5 cellular contexts compared by ENCODE assay signal in genomic region chr19:6024756-6025155, GRCh38. TPM values are rescaled to one million over a fixed set of nuclear protein-coding genes. Genes with fewer than 3 reads are reported as not detected.
A peak's percentile ranks its signal among the peaks of the same experiment; 100 is the strongest.
DNase-seq lines count a peak whose midpoint lies in the region; ATAC-seq, FAIRE-seq and TF ChIP-seq lines count a peak whose summit lies in the region.
"Not testable (repeated sequence)": the region's sequence is repeated elsewhere in the genome, so short reads cannot be mapped to it uniquely, and the experiment has no call there.

No MANE protein-coding gene starts in this region.

- in situ Hi-C loops in K562 (cut with MboI) (loop anchor here (5.0 kb wide), 1 partner anchor 222 kb away; no protein-coding TSS in a partner anchor), HepG2 (cut with HindIII; ENCODE audit: extremely low pct_ligation_motif_present, low pct_unique_long_range_greater_than_20kb) (loop anchor here (5.0 to 25.0 kb wide), 3 partner anchors 37 to 288 kb away; no protein-coding TSS in a partner anchor)

- CTCF ChIA-PET in K562 (lab: Yijun Ruan, JAX; ENCODE audit: low intra/inter-chr PET ratio); HepG2 (lab: Yijun Ruan, JAX; ENCODE audit: low intra/inter-chr PET ratio, low total read pairs): not testable (repeated sequence)

- not testable (repeated sequence) for H2AFZ ChIP-seq in K562 (ENCODE audit: low read depth, low read length); HepG2 (ENCODE audit: low read length)

- not testable (repeated sequence) for BruUV-seq in K562 (replicated peaks; lab: Mats Ljungman, UMichigan); HepG2 (replicated peaks; lab: Mats Ljungman, UMichigan)

- H3K4me1 ChIP-seq in BLaER1 (peaks cover 53% of the 10 kb centered on the region), K562 (replicated peaks in 1 of 2; ENCODE audit: control insufficient read depth in 2 of 2, insufficient read depth in 2 of 2, low read length in 2 of 2) (peaks cover 0 to 19% of the 10 kb centered on the region in 2 experiments; a peak in 2 of 5 replicates), HepG2 (ENCODE audit: insufficient read depth, low read length) (peaks cover 39% of the 10 kb centered on the region)
- H3K4me1 ChIP-seq in aorta (ENCODE audit: control insufficient read depth in 1 of 2, insufficient read depth in 2 of 2, low read length in 2 of 2): not testable (repeated sequence)

- not testable (repeated sequence) for H3K9me1 ChIP-seq in K562 (ENCODE audit: control insufficient read depth, insufficient read depth, low read length)

- TF ChIP-seq RAD21 in K562 (CRISPR knock-in tag; conservative IDR thresholded peaks at IDR 0.05 in 1 of 2, IDR thresholded peaks at IDR 0.05 in 1 of 2); HepG2 (CRISPR knock-in tag; IDR thresholded peaks at IDR 0.05): not testable (repeated sequence)

- not testable (repeated sequence) for FAIRE-seq in K562 (lab: Jason Lieb, UNC); HepG2 (lab: Jason Lieb, UNC)

- TF ChIP-seq CTCF in K562 (IDR thresholded peaks at IDR 0.05 in 2 of 3, conservative IDR thresholded peaks at IDR 0.05 in 1 of 3; ENCODE audit: insufficient read depth in 2 of 3, low read depth in 1 of 3, low read length in 3 of 3); HepG2 (CRISPR knock-in tag; IDR thresholded peaks at IDR 0.05): not testable (repeated sequence)

- not testable (repeated sequence) for TF ChIP-seq POLR2A in K562 (conservative IDR thresholded peaks at IDR 0.05); HepG2 (IDR thresholded peaks at IDR 0.05; ENCODE audit: insufficient read depth in 1 of 2, low read depth in 2 of 2, low read length in 2 of 2)

- not testable (repeated sequence) for H3K9ac ChIP-seq in BLaER1; K562 (ENCODE audit: insufficient read depth in 1 of 2, low read depth in 2 of 2, low read length in 2 of 2); HepG2 (ENCODE audit: insufficient read depth, low read depth, low read length)

- H3K9me3 ChIP-seq in BLaER1; K562 (replicated peaks; ENCODE audit: control insufficient read depth, insufficient read depth, low read depth, low read length); HepG2 (ENCODE audit: low read length); aorta (ENCODE audit: control insufficient read depth, low read length): not testable (repeated sequence)

- not testable (repeated sequence) for H3K27me3 ChIP-seq in BLaER1; K562 (ENCODE audit: control insufficient read depth in 2 of 2, insufficient read depth in 2 of 2, low read length in 2 of 2); aorta (ENCODE audit: control insufficient read depth in 1 of 2, insufficient read depth in 2 of 2, low read length in 1 of 2)
- peaks cover 2 to 21% of the 10 kb centered on the region in 2 experiments for H3K27me3 ChIP-seq in HepG2 (ENCODE audit: control insufficient read depth in 1 of 2, insufficient read depth in 2 of 2, low read length in 2 of 2)

- not testable (repeated sequence) for H3K36me3 ChIP-seq in BLaER1; K562 (ENCODE audit: control insufficient read depth, insufficient read depth, low read length); HepG2 (replicated peaks in 1 of 2; ENCODE audit: control insufficient read depth in 1 of 2, insufficient read depth in 2 of 2, low read length in 2 of 2); aorta (ENCODE audit: control insufficient read depth in 1 of 2, insufficient read depth in 2 of 2, low read length in 1 of 2)

- ATAC-seq in K562; left cardiac atrium; HepG2; aorta (ENCODE audit: low FRiP score): not testable (repeated sequence)

- H3K4me2 ChIP-seq in BLaER1: 0 out of 2 replicates have a peak overlapping the region, but pooled peaks have one; percentile 6
- not testable (repeated sequence) for H3K4me2 ChIP-seq in K562 (ENCODE audit: insufficient read depth, low read length); HepG2 (ENCODE audit: low read depth, low read length)

- TF ChIP-seq EP300 in K562 (IDR thresholded peaks at IDR 0.05; ENCODE audit: low read length); HepG2 (IDR thresholded peaks at IDR 0.05; ENCODE audit: low read depth in 2 of 2, low read length in 2 of 2); HepG2 (CRISPR knock-in tag; IDR thresholded peaks at IDR 0.05; ENCODE audit: borderline replicate concordance): not testable (repeated sequence)

- intact Hi-C loops in K562 (cut with micrococcal nuclease) (loop anchor here (5.0 kb wide), 1 partner anchor 222 kb away; no protein-coding TSS in a partner anchor), left cardiac atrium (cut with DNase I) (loop anchor here in 1 of 2 donors (5.0 kb wide), 1 partner anchor 37 kb away; no protein-coding TSS in a partner anchor), HepG2 (cut with micrococcal nuclease; ENCODE audit: unreplicated experiment) (loop anchor here (10.0 kb wide), 1 partner anchor 220 kb away; the partner anchor contains the start of gene NRTN), aorta (cut with DNase I) (loop anchor here (5.0 to 10.0 kb wide), 2 partner anchors 57 to 220 kb away; partner anchors contain the start of gene NRTN (in 1 of the 2))

- POLR2A ChIA-PET in K562 (lab: Yijun Ruan, JAX): interaction anchor here (0.6 to 1.1 kb wide), 2 partner anchors 24 to 86 kb away, joined by 3 read pairs; no protein-coding TSS in a partner anchor
- POLR2A ChIA-PET in HepG2 (lab: Yijun Ruan, JAX): not testable (repeated sequence)

- H4K20me1 ChIP-seq in BLaER1; K562 (replicated peaks; ENCODE audit: control insufficient read depth, insufficient read depth, low read length); HepG2 (ENCODE audit: insufficient read depth, low read length): not testable (repeated sequence)

- not testable (repeated sequence) for DNase-seq in K562 (ENCODE audit: extremely low read depth in 1 of 4, low spot score in 3 of 4); HepG2 (ENCODE audit: low spot score)
- peak; percentile 5 for DNase-seq in left cardiac atrium
- DNase-seq in aorta: peak; percentile 16 to 39

- H3K79me2 ChIP-seq in K562 (ENCODE audit: control insufficient read depth, insufficient read depth, low read length); HepG2 (ENCODE audit: insufficient read depth, low read length): not testable (repeated sequence)

- H3K4me3 ChIP-seq in BLaER1; K562; HepG2 (replicated peaks in 1 of 3; ENCODE audit: insufficient read depth in 1 of 3, low read depth in 2 of 3, low read length in 3 of 3); aorta (ENCODE audit: low read length in 2 of 2): not testable (repeated sequence)

- H3K27ac ChIP-seq in BLaER1; K562 (ENCODE audit: extremely low read depth, low read depth, low read length); HepG2 (ENCODE audit: extremely low read length, insufficient read depth, low read length); aorta (ENCODE audit: low read depth in 1 of 2, low read length in 2 of 2): not testable (repeated sequence)

- 89% methylated on average over 12 of the region's 27 CpGs for WGBS in K562 (ENCODE audit: insufficient coverage, low coverage, missing lambda C conversion rate)
- 79% methylated on average over 27 of the region's 27 CpGs for WGBS in HepG2 (ENCODE audit: low lambda C conversion rate)
- 96 to 97% methylated on average over 20 to 26 of the region's 27 CpGs for WGBS in aorta, 2 donors

RNA-seq across cellular contexts. Expression of gene RANBP3, which starts 46.8 kb away (rescaled TPM):
- 101 and 160 TPM in 2 replicates for total RNA-seq in K562 (2011; cell fraction: chromatin; rRNA removed; ENCODE audit: low replicate concordance)
- total RNA-seq in K562 (2011; cell fraction: nucleolus; rRNA removed): 112 and 117 TPM in 2 replicates
- total RNA-seq in K562 (2011; cell fraction: nucleoplasm; rRNA removed): 92.0 and 98.2 TPM in 2 replicates
- total RNA-seq in K562 (2014; rRNA removed): 63.2 and 82.2 TPM in 2 replicates
- total RNA-seq in K562 (2014; rRNA removed; fragmentation: Illumina TruSeq; extraction: Trizol): 42.0 and 48.5 TPM in 2 replicates
- 54.4 and 66.7 TPM in 2 replicates for total RNA-seq in K562 (2015; rRNA removed; fragmentation: Illumina TruSeq; extraction: Trizol)
- total RNA-seq in K562 (2021): 63.1 and 70.3 TPM in 2 replicates
- 46.6 and 57.6 TPM in 2 replicates for polyA plus RNA-seq in K562 (2011; rRNA removed)
- polyA plus RNA-seq in K562 (2011; cell fraction: cytosol; rRNA removed): 70.4 and 122 TPM in 2 replicates
- 84.9 and 193 TPM in 2 replicates for polyA plus RNA-seq in K562 (2011; cell fraction: nucleus; rRNA removed)
- 65.4 and 79.1 TPM in 2 replicates for polyA plus RNA-seq in K562 (2012)
- 68.9 and 81.9 TPM in 2 replicates for polyA plus RNA-seq in K562 (2014; fragmentation: Illumina TruSeq; extraction: Trizol)
- polyA plus RNA-seq in K562 (2014; fragmentation: Nextera tagmentation; extraction: Ambion mirVana): 1 to 10 TPM in 1 of 2 experiments, under 1 TPM in 1; 0.90 to 1.8 TPM
- 84.7 and 95.1 TPM in 2 replicates for polyA plus RNA-seq in K562 (2014; rRNA removed)
- 29.0 and 45.3 TPM in 2 replicates for polyA minus RNA-seq in K562 (2011; rRNA and poly(A)+ RNA removed)
- 53.6 and 66.7 TPM in 2 replicates for polyA minus RNA-seq in K562 (2011; cell fraction: cytosol; rRNA and poly(A)+ RNA removed)
- polyA minus RNA-seq in K562 (2011; cell fraction: nucleus; rRNA and poly(A)+ RNA removed): 32.7 and 38.9 TPM in 2 replicates
- total RNA-seq in left cardiac atrium: 10 to 100 TPM; 44.7 to 52.7 TPM
- 37.2 and 39.5 TPM in 2 replicates for total RNA-seq in HepG2 (2016; rRNA removed; fragmentation: Illumina TruSeq; extraction: Trizol)
- 15.1 and 18.2 TPM in 2 replicates for total RNA-seq in HepG2 (2016; cell fraction: cytosol; rRNA removed; fragmentation: Illumina TruSeq; extraction: Trizol; ENCODE audit: low read depth)
- 27.1 and 40.8 TPM in 2 replicates for total RNA-seq in HepG2 (2016; cell fraction: insoluble cytoplasmic fraction; rRNA removed; fragmentation: Illumina TruSeq; extraction: Trizol)
- 19.4 and 20.4 TPM in 2 replicates for total RNA-seq in HepG2 (2016; cell fraction: membrane; rRNA removed; fragmentation: Illumina TruSeq; extraction: Trizol)
- total RNA-seq in HepG2 (2016; cell fraction: nucleus; rRNA removed; fragmentation: Illumina TruSeq; extraction: Trizol): 47.7 and 56.8 TPM in 2 replicates
- 149 and 151 TPM in 2 replicates for polyA plus RNA-seq in HepG2 (2011; rRNA removed)
- 91.7 and 149 TPM in 2 replicates for polyA plus RNA-seq in HepG2 (2011; cell fraction: cytosol; rRNA removed)
- polyA plus RNA-seq in HepG2 (2011; cell fraction: nucleus; rRNA removed): 233 and 293 TPM in 2 replicates
- 62.1 and 64.6 TPM in 2 replicates for polyA plus RNA-seq in HepG2 (2012)
- 10.3 and 11.7 TPM in 2 replicates for polyA plus RNA-seq in HepG2 (2016; cell fraction: cytosol; fragmentation: Illumina TruSeq; extraction: Trizol; ENCODE audit: low read depth)
- 53.5 and 62.0 TPM in 2 replicates for polyA plus RNA-seq in HepG2 (2016; cell fraction: insoluble cytoplasmic fraction; fragmentation: Illumina TruSeq; extraction: Trizol; ENCODE audit: low read depth)
- 18.2 and 24.3 TPM in 2 replicates for polyA plus RNA-seq in HepG2 (2016; cell fraction: membrane; fragmentation: Illumina TruSeq; extraction: Trizol; ENCODE audit: low read depth)
- polyA plus RNA-seq in HepG2 (2016; cell fraction: nucleus; fragmentation: Illumina TruSeq; extraction: Trizol; ENCODE audit: insufficient read depth, low read depth): 127 and 170 TPM in 2 replicates
- 43.2 and 193 TPM in 2 replicates for polyA minus RNA-seq in HepG2 (2011; rRNA and poly(A)+ RNA removed; ENCODE audit: low replicate concordance)
- 76.9 and 86.6 TPM in 2 replicates for polyA minus RNA-seq in HepG2 (2011; cell fraction: cytosol; rRNA and poly(A)+ RNA removed)
- polyA minus RNA-seq in HepG2 (2011; cell fraction: nucleus; rRNA and poly(A)+ RNA removed): 74.3 and 80.3 TPM in 2 replicates
- 10 to 100 TPM; 57.9 to 63.2 TPM for total RNA-seq in aorta
- 10 to 100 TPM; 19.5 to 43.3 TPM for polyA plus RNA-seq in aorta
